Comparison of ENCODE assay signal across 10 cellular contexts in the genomic region with DNA sequence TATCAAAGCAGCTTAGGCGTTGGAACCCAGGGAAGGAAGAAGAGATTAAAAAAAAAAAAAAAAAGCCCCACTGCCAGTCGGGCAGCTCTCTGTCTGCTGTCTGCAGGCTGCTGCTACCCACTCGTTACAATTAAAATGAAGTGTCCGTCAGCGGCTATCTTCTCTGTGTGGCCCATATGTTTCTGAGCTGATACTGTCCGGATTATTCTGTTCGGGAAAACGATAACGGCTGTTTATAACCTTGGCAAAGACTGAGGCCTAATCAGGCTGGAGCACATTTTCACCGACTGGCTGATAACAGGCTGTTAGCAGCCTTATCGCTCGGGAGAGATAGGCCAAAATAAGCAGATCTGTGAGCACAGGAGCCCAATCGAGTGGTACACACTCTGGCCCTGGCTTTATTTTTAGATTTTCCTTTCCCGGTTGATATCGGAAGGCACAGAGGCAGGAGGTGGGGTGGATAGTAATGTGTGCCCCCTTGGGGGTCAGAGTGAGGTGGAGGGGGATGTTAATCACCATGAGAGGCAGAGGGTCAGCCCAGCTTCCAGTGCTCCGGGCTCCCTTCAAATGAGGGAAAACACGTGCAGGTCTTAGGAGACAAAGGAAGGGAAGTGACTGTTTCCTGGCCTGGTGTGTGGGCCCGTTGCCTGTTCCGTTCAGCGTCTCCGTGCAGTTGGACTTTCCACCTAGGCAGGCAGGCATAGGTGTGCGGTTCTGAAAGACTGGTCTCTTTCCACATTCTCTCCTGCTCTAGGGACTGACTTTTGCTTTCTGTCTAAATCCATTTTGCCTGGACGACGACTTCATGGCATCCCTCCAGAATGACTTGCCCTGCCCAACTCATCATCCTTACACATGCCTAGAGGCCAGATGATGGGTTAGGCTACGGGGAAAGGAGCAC.
DNase-seq lines count a peak whose midpoint lies in the region; ATAC-seq, FAIRE-seq and TF ChIP-seq lines count a peak whose summit lies in the region.
"Had no signal": no experiment of that assay in that cellular context is flagged by ENCODE, and none has a peak within 500 bp of the region (broad histone marks: within the 10 kb centered on the region; RNA-seq: fewer than 3 reads in every experiment).

No MANE protein-coding gene starts in this region.

- intact Hi-C loops in endothelial cell of umbilical vein (cut with micrococcal nuclease) (loop anchor here (2.0 kb wide), 2 partner anchors 74 to 154 kb away; a partner anchor contains a TSS), transverse colon (cut with DNase I; ENCODE audit: low total_unique reads) (no loop called here)

- H3K27ac ChIP-seq in Peyer's patch (peak overlapping the region; percentile 32 to 78 (median 48)), endothelial cell of umbilical vein (ENCODE audit: insufficient read depth, low read depth, low read length) (peak overlapping the region; percentile 29), mesendoderm (ENCODE audit: low read depth, low read length) (peak overlapping the region; percentile 1), transverse colon (peak overlapping the region; percentile 50 to 56 (median 54))
- H3K27ac ChIP-seq: RWPE1 had no signal

- BruUV-seq in endothelial cell of umbilical vein (replicated peaks; lab: Mats Ljungman, UMichigan): no TSS peak

- DNase-seq in Peyer's patch: peak in 2 of 3 donors; percentile 54 to 57
- DNase-seq in endothelial cell of umbilical vein (ENCODE audit: low read depth, low spot score): peak; percentile 100
- peak; percentile 92 for DNase-seq in mesendoderm
- DNase-seq in transverse colon: peak; percentile 37
- no peak for DNase-seq in T-helper 1 cell
- DNase-seq: stimulated activated CD4-positive, alpha-beta T cell treated with anti-CD3 and anti-CD28 coated beads, Interleukin-4, amount 100 ng/mL, for 1 hour had no signal

- TF ChIP-seq POLR2A in Peyer's patch (IDR thresholded peaks at IDR 0.05) (no peak), endothelial cell of umbilical vein (IDR thresholded peaks at IDR 0.05; ENCODE audit: low read depth, low read length) (peak; percentile 73), transverse colon (IDR thresholded peaks at IDR 0.05) (no peak)

- no peak overlapping the region for H3K9ac ChIP-seq in endothelial cell of umbilical vein (replicated peaks; ENCODE audit: extremely low read depth, insufficient read depth, low read length)
- H3K9ac ChIP-seq in mesendoderm (ENCODE audit: low read length): no peak overlapping the region

- H3K4me1 ChIP-seq in Peyer's patch: peaks cover 0 to 40% (median 1%) of the 10 kb centered on the region in 4 donors
- peaks cover 26% of the 10 kb centered on the region for H3K4me1 ChIP-seq in endothelial cell of umbilical vein (ENCODE audit: control insufficient read depth, extremely low read depth, insufficient read depth, low read length)
- H3K4me1 ChIP-seq in mesendoderm (ENCODE audit: control insufficient read depth, low read depth, low read length): peaks cover 16% of the 10 kb centered on the region
- H3K4me1 ChIP-seq in transverse colon: peaks cover 25 to 65% (median 32%) of the 10 kb centered on the region in 4 donors

- H3K9me1 ChIP-seq in endothelial cell of umbilical vein (replicated peaks; ENCODE audit: control insufficient read depth, extremely low read depth, insufficient read depth, low read length): no peaks in the 10 kb centered on the region

- CTCF ChIA-PET in endothelial cell of umbilical vein (lab: Charles Lee): interaction anchor here (1.1 to 1.3 kb wide), 4 partner anchors 9 to 38 kb away, joined by 3 to 6 read pairs (median 4); no protein-coding TSS in a partner anchor

- TF ChIP-seq CTCF in Peyer's patch (IDR thresholded peaks at IDR 0.05): no peak
- no peak for TF ChIP-seq CTCF in endothelial cell of umbilical vein (IDR thresholded peaks at IDR 0.05; ENCODE audit: extremely low read depth in 1 of 2, insufficient read depth in 1 of 2, low read depth in 1 of 2, low read length in 2 of 2)
- TF ChIP-seq CTCF in transverse colon (IDR thresholded peaks at IDR 0.05): no peak

- no peak for TF ChIP-seq EP300 in transverse colon (IDR thresholded peaks at IDR 0.05; ENCODE audit: low read depth)

- no peak overlapping the region for H3K4ac ChIP-seq in mesendoderm (ENCODE audit: low read depth, low read length)

- H3K56ac ChIP-seq in mesendoderm (ENCODE audit: low read length): peak overlapping the region; percentile 45

- POLR2A ChIA-PET in endothelial cell of umbilical vein (lab: Charles Lee): interaction anchor here (0.5 to 0.9 kb wide), 2 partner anchors 76 to 153 kb away, joined by 3 to 6 read pairs; a partner anchor contains a TSS

- no peak for ATAC-seq in HG03460 (IDR thresholded peaks at IDR 0.05; ENCODE audit: unreplicated experiment)
- no peak for ATAC-seq in GM21576 (IDR thresholded peaks at IDR 0.05; ENCODE audit: unreplicated experiment)
- no peak for ATAC-seq in GM18907 (IDR thresholded peaks at IDR 0.05; ENCODE audit: unreplicated experiment)

- no peaks in the 10 kb centered on the region for H3K79me2 ChIP-seq in endothelial cell of umbilical vein (ENCODE audit: control insufficient read depth, insufficient read depth, low read length)
- no peaks in the 10 kb centered on the region for H3K79me2 ChIP-seq in mesendoderm (ENCODE audit: control insufficient read depth, insufficient read depth, low read length)

- H2AFZ ChIP-seq in endothelial cell of umbilical vein (ENCODE audit: low read depth, low read length): no peak overlapping the region

- peak; percentile 83 for FAIRE-seq in endothelial cell of umbilical vein (lab: Jason Lieb, UNC)

- H3K27me3 ChIP-seq in Peyer's patch (no peaks in the 10 kb centered on the region), endothelial cell of umbilical vein (ENCODE audit: control insufficient read depth in 2 of 2, insufficient read depth in 2 of 2, low read length in 2 of 2) (no peaks in the 10 kb centered on the region), mesendoderm (ENCODE audit: insufficient read depth, low read length, poor library complexity) (no peaks in the 10 kb centered on the region), transverse colon (no peaks in the 10 kb centered on the region)

- H3K4me3 ChIP-seq in Peyer's patch: no peak overlapping the region
- H3K4me3 ChIP-seq in endothelial cell of umbilical vein (replicated peaks in 1 of 3; ENCODE audit: insufficient read depth in 1 of 3, low read depth in 1 of 3, low read length in 3 of 3): no peak overlapping the region
- no peak overlapping the region for H3K4me3 ChIP-seq in mesendoderm (ENCODE audit: low read length)
- H3K4me3 ChIP-seq in transverse colon: no peak overlapping the region

- H3K9me3 ChIP-seq in Peyer's patch (no peaks in the 10 kb centered on the region), endothelial cell of umbilical vein (replicated peaks; ENCODE audit: control insufficient read depth, insufficient read depth, low read length) (no peaks in the 10 kb centered on the region), transverse colon (no peaks in the 10 kb centered on the region)

- H3K4me2 ChIP-seq in endothelial cell of umbilical vein (ENCODE audit: insufficient read depth, low read length) (no peak overlapping the region), mesendoderm (ENCODE audit: low read length) (no peak overlapping the region)

- H4K5ac ChIP-seq in mesendoderm (ENCODE audit: low read length): no peak overlapping the region

- peak overlapping the region; percentile 15 for H2AK5ac ChIP-seq in mesendoderm (ENCODE audit: low read length)

- H2BK15ac ChIP-seq in mesendoderm (replicated peaks; ENCODE audit: low read depth): no peak overlapping the region

- dilution Hi-C loops in endothelial cell of umbilical vein (cut with MboI; ENCODE audit: extremely low pct_ligation_motif_present, low sequenced_read_pairs): no loop called here

- peak overlapping the region; percentile 61 for H2BK5ac ChIP-seq in mesendoderm (ENCODE audit: low read length)

- WGBS in mesendoderm (ENCODE audit: extremely low coverage, insufficient coverage, low lambda C conversion rate): no CpG with 5 or more reads among the region's 25 CpGs
- 31 to 34% methylated on average over 9 to 25 of the region's 25 CpGs for WGBS in transverse colon (ENCODE audit: low coverage in 1 of 2), 2 donors

- H4K8ac ChIP-seq in mesendoderm (ENCODE audit: low read depth, low read length): no peak overlapping the region

- in situ Hi-C loops in transverse colon (cut with MboI; ENCODE audit: low pct_ligation_motif_present in 1 of 4, low pct_unique_long_range_greater_than_20kb in 1 of 4, low sequenced_read_pairs in 3 of 4): no loop called here

- no peaks in the 10 kb centered on the region for H4K20me1 ChIP-seq in endothelial cell of umbilical vein (replicated peaks; ENCODE audit: control insufficient read depth, extremely low read depth, insufficient read depth, low read length)

- no peak overlapping the region for H3K23ac ChIP-seq in mesendoderm (ENCODE audit: low read length)

- peak overlapping the region; percentile 3 for H3K18ac ChIP-seq in mesendoderm (ENCODE audit: low read length)

- H2BK120ac ChIP-seq in mesendoderm (ENCODE audit: low read depth, low read length): no peak overlapping the region

- peaks cover 12% of the 10 kb centered on the region for H3K79me1 ChIP-seq in mesendoderm (ENCODE audit: low read length)

- H3K36me3 ChIP-seq in Peyer's patch (no peaks in the 10 kb centered on the region), endothelial cell of umbilical vein (ENCODE audit: control insufficient read depth in 2 of 2, extremely low read depth in 1 of 2, insufficient read depth in 2 of 2, low read length in 2 of 2) (no peaks in the 10 kb centered on the region), mesendoderm (ENCODE audit: control insufficient read depth, insufficient read depth, low read length) (no peaks in the 10 kb centered on the region), transverse colon (no peaks in the 10 kb centered on the region)

TF ChIP-seq in endothelial cell of umbilical vein, 7 proteins besides CTCF, POLR2A, EP300 and RAD21:
- TF ChIP-seq GATA2 (IDR thresholded peaks at IDR 0.05; ENCODE audit: insufficient read depth, insufficient read length, low read depth, low read length) (peak; percentile 71), EZH2 (IDR thresholded peaks at IDR 0.05; ENCODE audit: borderline replicate concordance, low read depth, low read length, severe bottlenecking) (no peak)
- TF ChIP-seq, protein P1, sequence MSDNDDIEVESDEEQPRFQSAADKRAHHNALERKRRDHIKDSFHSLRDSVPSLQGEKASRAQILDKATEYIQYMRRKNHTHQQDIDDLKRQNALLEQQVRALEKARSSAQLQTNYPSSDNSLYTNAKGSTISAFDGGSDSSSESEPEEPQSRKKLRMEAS (IDR thresholded peaks at IDR 0.05; ENCODE audit: insufficient read depth, insufficient read length): peak; percentile 90

Comparison
In these comparisons a context has a peak if more than half of its experiments do, and no peak if none do; other contexts are left out.
1. DNase-seq: peak in Peyer's patch (2 of 3), endothelial cell of umbilical vein (single experiment), mesendoderm (single experiment) and transverse colon (single experiment); none in T-helper 1 cell (0 of 5).
2. H3K27ac ChIP-seq: peak in every context shown above with its lines; median percentile 54 in transverse colon; 48 in Peyer's patch; 29 in endothelial cell of umbilical vein; 1 in mesendoderm.